Comparison of ENCODE assay signal across 9 cellular contexts in the genomic region with DNA sequence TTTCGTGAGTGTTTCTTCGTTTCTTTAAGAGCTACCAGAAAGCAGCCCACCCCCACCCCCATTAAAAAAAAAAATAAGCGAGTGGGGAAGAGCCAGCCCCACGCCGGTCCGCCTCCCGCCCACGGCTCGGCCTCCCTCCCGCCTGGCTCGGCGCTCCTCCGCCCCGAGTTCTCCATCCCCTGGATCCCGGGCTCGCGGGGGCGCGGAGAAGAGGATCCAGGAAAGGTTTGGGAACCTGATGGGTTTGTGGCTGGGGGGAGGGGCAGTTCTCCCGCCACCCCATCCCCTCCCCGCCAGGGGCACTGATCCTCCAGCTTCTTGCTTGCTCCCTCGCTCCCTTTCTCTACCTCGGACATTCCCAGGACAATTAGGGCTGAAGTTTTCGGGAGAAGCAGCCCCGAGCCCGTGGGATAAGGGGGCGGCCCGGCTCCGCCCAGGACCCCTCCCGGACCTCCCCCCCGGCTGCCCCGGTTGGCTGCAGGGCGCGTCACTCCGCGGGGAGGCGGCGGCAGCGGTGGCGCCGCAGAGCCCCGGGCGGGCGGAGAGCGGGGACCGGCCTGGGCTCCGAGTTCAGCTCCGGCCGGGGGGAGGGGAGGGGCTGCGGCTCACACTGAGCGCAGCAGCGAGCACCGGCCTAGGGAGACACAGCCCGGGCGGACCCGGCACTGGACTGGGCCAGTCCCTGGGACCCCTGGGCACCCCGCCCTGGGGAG. TPM values are rescaled to one million over a fixed set of nuclear protein-coding genes. Genes with fewer than 3 reads are reported as not detected.
A peak's percentile ranks its signal among the peaks of the same experiment; 100 is the strongest.
DNase-seq lines count a peak whose midpoint lies in the region; ATAC-seq and TF ChIP-seq lines count a peak whose summit lies in the region.
"Had no signal": no experiment of that assay in that cellular context is flagged by ENCODE, and none has a peak within 500 bp of the region (broad histone marks: within the 10 kb centered on the region; RNA-seq: fewer than 3 reads in every experiment).

No MANE protein-coding gene starts in this region.

- H3K9me2 ChIP-seq in OCI-LY7 (ENCODE audit: insufficient read depth, low read length): no peaks in the 10 kb centered on the region

- no peaks in the 10 kb centered on the region for H4K20me1 ChIP-seq in OCI-LY7 (ENCODE audit: insufficient read depth, low read length)

- TF ChIP-seq CTCF in OCI-LY7 (conservative IDR thresholded peaks at IDR 0.05; ENCODE audit: low read length): no peak

- H3K36me3 ChIP-seq in adipocyte (ENCODE audit: control insufficient read depth, insufficient read depth, low read length, severe bottlenecking): no peaks in the 10 kb centered on the region
- no peaks in the 10 kb centered on the region for H3K36me3 ChIP-seq in OCI-LY7 (ENCODE audit: insufficient read depth, low read length)

- no peak overlapping the region for H3K27ac ChIP-seq in OCI-LY7 (ENCODE audit: low read depth, low read length, poor library complexity, severe bottlenecking)
- H3K27ac ChIP-seq: 22Rv1 had no signal

- no peak overlapping the region for H3K4me2 ChIP-seq in OCI-LY7 (ENCODE audit: low read length)

- POLR2A ChIA-PET in OCI-LY7 (lab: Charles Lee): no interaction called here

- H3K27me3 ChIP-seq in adipocyte (replicated peaks; ENCODE audit: control insufficient read depth, insufficient read depth, low read length): peaks cover 8% of the 10 kb centered on the region

- no peak overlapping the region for H2AFZ ChIP-seq in OCI-LY7 (ENCODE audit: low read length)

- intact Hi-C loops in OCI-LY7 (cut with micrococcal nuclease; ENCODE audit: unreplicated experiment): no loop called here

- H3K9ac ChIP-seq in adipocyte (ENCODE audit: low read length): peak overlapping the region; percentile 83

- H3K9me3 ChIP-seq in adipocyte (ENCODE audit: control insufficient read depth, low read length): no peaks in the 10 kb centered on the region
- H3K9me3 ChIP-seq in OCI-LY7 (ENCODE audit: low read length): no peaks in the 10 kb centered on the region

- no peaks in the 10 kb centered on the region for H3K79me2 ChIP-seq in OCI-LY7 (ENCODE audit: insufficient read depth, low read depth, low read length)

- BruUV-seq in OCI-LY7 (replicated peaks; lab: Mats Ljungman, UMichigan): no TSS peak

- H3K4me1 ChIP-seq in adipocyte (ENCODE audit: control insufficient read depth, insufficient read depth, low read length) (peaks cover 34% of the 10 kb centered on the region), OCI-LY7 (ENCODE audit: insufficient read depth, low read length, poor library complexity, severe bottlenecking) (no peaks in the 10 kb centered on the region)

- DNase-seq in DMS153 (lab: John Stamatoyannopoulos, UW) (peak; percentile 83), DMS153 treated with DMSO at 0.1 percent for 48 hours (lab: John Stamatoyannopoulos, UW; ENCODE audit: unreplicated experiment) (no peak), adipocyte (ENCODE audit: low read depth) (peak; percentile 87), hypothalamus (lab: John Stamatoyannopoulos, UW) (peak; percentile 59 to 95 (median 90)), skeletal muscle cell (ENCODE audit: low read depth) (peak; percentile 83), OCI-LY7 (ENCODE audit: low spot score) (no peak), cerebellar nuclear complex (lab: John Stamatoyannopoulos, UW) (no peak)

- ATAC-seq in GM18868 (IDR thresholded peaks at IDR 0.05; ENCODE audit: unreplicated experiment): no peak

- H3K4me3 ChIP-seq in adipocyte (ENCODE audit: low read length) (peak overlapping the region; percentile 87), skeletal muscle cell (ENCODE audit: low read depth, low read length) (peak overlapping the region; percentile 76), OCI-LY7 (ENCODE audit: low read depth, low read length, poor library complexity, severe bottlenecking) (no peak overlapping the region)

- CTCF ChIA-PET in OCI-LY7 (lab: Charles Lee; ENCODE audit: unreplicated experiment): no interaction called here

RNA-seq across cellular contexts. Expression of a gene that starts 1.0 kb away (rescaled TPM):
- total RNA-seq in OCI-LY7 (2014; rRNA removed; shearing (Covaris generic)): not detected in 2 replicates
- total RNA-seq in OCI-LY7 (2022): not detected in 2 replicates

Comparison
In these comparisons a context has a peak if more than half of its experiments do, and no peak if none do; other contexts are left out.
1. DNase-seq: peak in DMS153 (single experiment), adipocyte (single experiment), hypothalamus (51 of 51) and skeletal muscle cell (single experiment); none in DMS153 treated with DMSO at 0.1 percent for 48 hours (single experiment), OCI-LY7 (single experiment) and cerebellar nuclear complex (0 of 2).